Comparison of ENCODE assay signal across 10 cellular contexts in the genomic region with DNA sequence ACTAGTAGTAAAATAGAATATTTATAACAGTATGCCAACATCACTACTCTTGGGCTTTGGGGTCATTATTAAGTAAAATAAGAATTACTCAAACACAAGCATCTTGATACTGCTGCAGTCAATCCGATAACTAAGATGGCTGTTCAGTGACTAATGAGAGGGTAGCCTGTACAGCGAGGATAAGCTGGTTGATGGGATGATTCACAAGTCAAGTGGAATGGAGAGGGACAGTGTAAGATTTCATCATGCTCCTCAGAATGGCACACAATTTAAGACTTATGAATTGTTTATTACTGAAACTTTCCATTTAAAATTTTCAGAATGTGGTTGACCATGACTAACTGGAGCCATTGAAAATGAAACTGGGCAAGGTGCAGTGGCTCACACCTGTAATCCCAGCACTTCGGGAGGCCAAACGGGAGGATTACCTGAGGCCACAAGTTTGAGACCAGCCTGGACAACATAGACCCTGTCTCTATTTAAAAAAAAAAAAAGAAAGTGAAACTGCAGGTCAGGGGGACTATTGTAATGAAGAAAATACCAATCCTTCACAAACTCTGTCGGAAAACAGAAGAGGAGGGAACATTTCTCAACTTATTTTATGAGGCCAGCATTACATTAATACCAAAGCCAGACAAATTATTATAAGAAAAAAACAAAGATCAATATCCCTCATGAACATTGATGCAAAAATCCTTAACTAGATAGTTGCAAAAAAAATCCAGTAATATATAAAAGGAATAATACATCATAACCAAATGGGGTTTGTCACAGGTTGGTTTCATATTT. TPM values are rescaled to one million over a fixed set of nuclear protein-coding genes. Genes with fewer than 3 reads are reported as not detected.
A peak's percentile ranks its signal among the peaks of the same experiment; 100 is the strongest.
DNase-seq lines count a peak whose midpoint lies in the region; ATAC-seq and TF ChIP-seq lines count a peak whose summit lies in the region.
"Had no signal": no experiment of that assay in that cellular context is flagged by ENCODE, and none has a peak within 500 bp of the region (broad histone marks: within the 10 kb centered on the region; RNA-seq: fewer than 3 reads in every experiment).

No MANE protein-coding gene starts in this region.

- H3K27me3 ChIP-seq in gastrocnemius medialis: no peaks in the 10 kb centered on the region
- H3K27me3 ChIP-seq: BLaER1 treated with 17β-estradiol and CSF1 and Interleukin-3, amounts not matched to agents 10 nM and 100 nM had no signal

- no peak overlapping the region for H3K4me3 ChIP-seq in gastrocnemius medialis
- H3K4me3 ChIP-seq: BLaER1 treated with 17β-estradiol and CSF1 and Interleukin-3, amounts not matched to agents 10 nM and 100 nM had no signal

- DNase-seq in SIG-M5 treated with dmso at 0.1 percent for 504 hours (lab: John Stamatoyannopoulos, UW; ENCODE audit: unreplicated experiment): peak; percentile 42
- no peak for DNase-seq in SIG-M5 (lab: John Stamatoyannopoulos, UW)
- DNase-seq in HK-2 (ENCODE audit: unreplicated experiment): peak; percentile 26
- peak; percentile 51 for DNase-seq in activated naive CD8-positive, alpha-beta T cell treated with anti-CD3 and anti-CD28 coated beads for 36 hours
- no peak for DNase-seq in gastrocnemius medialis
- DNase-seq in sciatic nerve (ENCODE audit: low spot score): no peak
- DNase-seq in T-helper 9 cell: no peak
- no peak for DNase-seq in NCI-H1092 treated with DMSO at 0.1 percent for 48 hours (lab: John Stamatoyannopoulos, UW)
- DNase-seq: naive B cell had no signal

- H3K27ac ChIP-seq in gastrocnemius medialis: no peak overlapping the region

- no peaks in the 10 kb centered on the region for H3K9me3 ChIP-seq in gastrocnemius medialis

- intact Hi-C loops in gastrocnemius medialis (cut with DNase I; ENCODE audit: low total_unique reads): no loop called here
- intact Hi-C loops in sciatic nerve (cut with DNase I): no loop called here

- peaks cover 48% of the 10 kb centered on the region for H3K4me1 Mint-ChIP-seq in activated naive CD8-positive, alpha-beta T cell treated with anti-CD3 and anti-CD28 coated beads for 36 hours

- TF ChIP-seq CTCF in gastrocnemius medialis (IDR thresholded peaks at IDR 0.05 in 4 of 5, conservative IDR thresholded peaks at IDR 0.05 in 1 of 5): no peak

- peaks cover 10 to 13% of the 10 kb centered on the region in 2 donors for H3K4me1 ChIP-seq in gastrocnemius medialis

- H3K27ac Mint-ChIP-seq in activated naive CD8-positive, alpha-beta T cell treated with anti-CD3 and anti-CD28 coated beads for 36 hours: peak overlapping the region; percentile 96

- no peak for TF ChIP-seq POLR2A in gastrocnemius medialis (IDR thresholded peaks at IDR 0.05)

- no peaks in the 10 kb centered on the region for H3K9me3 Mint-ChIP-seq in activated naive CD8-positive, alpha-beta T cell treated with anti-CD3 and anti-CD28 coated beads for 36 hours
- H3K9me3 Mint-ChIP-seq: naive B cell had no signal

- H3K36me3 Mint-ChIP-seq in activated naive CD8-positive, alpha-beta T cell treated with anti-CD3 and anti-CD28 coated beads for 36 hours: peaks cover 49% of the 10 kb centered on the region
- H3K36me3 Mint-ChIP-seq: naive B cell had no signal

- peak; percentile 70 to 77 for ATAC-seq in gastrocnemius medialis
- ATAC-seq in sciatic nerve: no peak

- H3K4me3 Mint-ChIP-seq in activated naive CD8-positive, alpha-beta T cell treated with anti-CD3 and anti-CD28 coated beads for 36 hours: peak overlapping the region; percentile 59

- no peaks in the 10 kb centered on the region for H3K36me3 ChIP-seq in gastrocnemius medialis

- no peaks in the 10 kb centered on the region for H3K27me3 Mint-ChIP-seq in activated naive CD8-positive, alpha-beta T cell treated with anti-CD3 and anti-CD28 coated beads for 36 hours
- H3K27me3 Mint-ChIP-seq: naive B cell had no signal

- in situ Hi-C loops in gastrocnemius medialis (cut with MboI; ENCODE audit: low sequenced_read_pairs in 4 of 4): no loop called here

RNA-seq across cellular contexts. Expression of gene AVL9, which starts 11.2 kb away (rescaled TPM):
- total RNA-seq in activated naive CD8-positive, alpha-beta T cell treated with anti-CD3 and anti-CD28 coated beads for 36 hours: 10 to 100 TPM; 56.9 to 59.9 TPM
- total RNA-seq in gastrocnemius medialis (10 to 100 TPM; 22.3 to 27.6 (median 25.5) TPM), sciatic nerve (31.5 TPM)

RNA-seq across cellular contexts. Expression of gene LSM5, which starts 16.3 kb away (rescaled TPM):
- total RNA-seq in activated naive CD8-positive, alpha-beta T cell treated with anti-CD3 and anti-CD28 coated beads for 36 hours: 100 to 1,000 TPM; 157 to 158 TPM
- total RNA-seq in gastrocnemius medialis (10 to 100 TPM; 11.7 to 28.7 (median 14.8) TPM), sciatic nerve (27.6 TPM)

Comparison
In these comparisons a context has a peak if more than half of its experiments do, and no peak if none do; other contexts are left out.
1. DNase-seq: peak in SIG-M5 treated with dmso at 0.1 percent for 504 hours (single experiment), HK-2 (single experiment) and activated naive CD8-positive, alpha-beta T cell treated with anti-CD3 and anti-CD28 coated beads for 36 hours (single experiment); none in SIG-M5 (single experiment), gastrocnemius medialis (0 of 2), sciatic nerve (single experiment), T-helper 9 cell (single experiment) and NCI-H1092 treated with DMSO at 0.1 percent for 48 hours (single experiment).